ENCODE assay signal across 11 cellular contexts in the genomic region with DNA sequence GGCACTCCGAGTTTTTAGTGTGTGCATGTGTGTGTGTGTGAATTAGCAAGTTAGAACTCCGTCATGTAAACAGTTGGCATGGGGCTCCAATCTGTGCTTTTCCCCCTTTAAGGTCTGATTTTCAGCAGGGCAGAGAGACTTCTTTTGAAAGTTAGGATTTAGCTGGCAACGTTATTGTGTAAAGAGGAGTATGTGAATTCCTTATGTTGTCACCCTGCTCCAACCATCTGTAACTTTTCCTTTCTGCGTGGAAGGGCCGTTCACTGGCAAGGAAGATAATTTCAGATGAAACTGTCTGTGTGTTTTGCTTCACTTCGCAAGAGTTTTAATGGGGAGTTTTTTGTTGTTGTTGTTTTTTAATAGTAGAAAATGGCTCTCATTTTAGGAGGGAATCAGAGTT. TPM values are rescaled to one million over a fixed set of nuclear protein-coding genes. Genes with fewer than 3 reads are reported as not detected.
DNase-seq lines count a peak whose midpoint lies in the region; ATAC-seq, FAIRE-seq and TF ChIP-seq lines count a peak whose summit lies in the region.
"Had no signal": no experiment of that assay in that cellular context is flagged by ENCODE, and none has a peak within 500 bp of the region (broad histone marks: within the 10 kb centered on the region; RNA-seq: fewer than 3 reads in every experiment).

No MANE protein-coding gene starts in this region.

- no peaks in the 10 kb centered on the region for H3K9me3 ChIP-seq in breast epithelium
- H3K9me3 ChIP-seq in kidney (ENCODE audit: control insufficient read depth in 1 of 2, low read length in 2 of 2) = no peaks in the 10 kb centered on the region
- H3K9me3 ChIP-seq in gastrocnemius medialis = no peaks in the 10 kb centered on the region

- no peaks in the 10 kb centered on the region for H3K4me1 ChIP-seq in breast epithelium
- H3K4me1 ChIP-seq in kidney (ENCODE audit: control insufficient read depth in 1 of 2, insufficient read depth in 1 of 2, low read depth in 1 of 2, low read length in 2 of 2) = peaks cover 0 to 3% of the 10 kb centered on the region in 2 donors
- peaks cover 33 to 49% of the 10 kb centered on the region in 2 donors for H3K4me1 ChIP-seq in gastrocnemius medialis

- intact Hi-C loops in breast epithelium (cut with DNase I; ENCODE audit: low total_unique reads) (no loop called here), kidney (cut with DNase I) (no loop called here), gastrocnemius medialis (cut with DNase I; ENCODE audit: low total_unique reads) (loop anchor here (2.0 to 5.0 kb wide), 5 partner anchors 55 to 350 kb away; no protein-coding TSS in a partner anchor)

- H3K27me3 ChIP-seq in BJ (ENCODE audit: control insufficient read depth, insufficient read depth, low read length) = no peaks in the 10 kb centered on the region
- H3K27me3 ChIP-seq in breast epithelium = no peaks in the 10 kb centered on the region
- no peaks in the 10 kb centered on the region for H3K27me3 ChIP-seq in gastrocnemius medialis

- H3K4me3 ChIP-seq in BJ (ENCODE audit: low read depth, low read length) (peak overlapping the region; percentile 56), breast epithelium (peak overlapping the region; percentile 34 to 64 (median 44)), kidney (ENCODE audit: low read length in 2 of 2) (peak overlapping the region; percentile 60 to 66), gastrocnemius medialis (peak overlapping the region; percentile 56 to 69 (median 64))

- FAIRE-seq in kidney (lab: Jason Lieb, UNC) = no peak

- POLR2A ChIA-PET in BJ (lab: Charles Lee) = interaction anchor here (0.6 to 1.0 kb wide), 2 partner anchors 29 to 1001 kb away, joined by 4 read pairs; no protein-coding TSS in a partner anchor

- H3K27ac ChIP-seq in breast epithelium (peak overlapping the region in 1 of 2 donors; percentile 69), kidney (ENCODE audit: low read depth in 2 of 2, low read length in 2 of 2) (no peak overlapping the region), gastrocnemius medialis (peak overlapping the region; percentile 83 to 96 (median 90))
- H3K27ac ChIP-seq: C4-2B had no signal

- in situ Hi-C loops in gastrocnemius medialis (cut with MboI; ENCODE audit: low sequenced_read_pairs in 4 of 4) = no loop called here

- no peak for TF ChIP-seq POLR2A in breast epithelium (IDR thresholded peaks at IDR 0.05)
- no peak for TF ChIP-seq POLR2A in gastrocnemius medialis (IDR thresholded peaks at IDR 0.05)

- CTCF ChIA-PET in BJ (lab: Yijun Ruan, JAX) = interaction anchor here (1.3 to 1.9 kb wide), 3 partner anchors 15 to 497 kb away, joined by 4 to 5 read pairs (median 5); no protein-coding TSS in a partner anchor

- TF ChIP-seq CTCF in BJ (IDR thresholded peaks at IDR 0.05; ENCODE audit: insufficient read depth, low read depth, low read length) (no peak), breast epithelium (IDR thresholded peaks at IDR 0.05) (no peak), kidney (IDR thresholded peaks at IDR 0.05; ENCODE audit: borderline replicate concordance, extremely low read depth, insufficient read depth) (no peak), gastrocnemius medialis (IDR thresholded peaks at IDR 0.05 in 4 of 5, conservative IDR thresholded peaks at IDR 0.05 in 1 of 5) (no peak)

- ATAC-seq in gastrocnemius medialis (no peak), HG03280 (IDR thresholded peaks at IDR 0.05; ENCODE audit: unreplicated experiment) (no peak), HG03342 (IDR thresholded peaks at IDR 0.05; ENCODE audit: unreplicated experiment) (no peak), HG03108 (IDR thresholded peaks at IDR 0.05; ENCODE audit: unreplicated experiment) (no peak)

- no peaks in the 10 kb centered on the region for H3K36me3 ChIP-seq in BJ (ENCODE audit: control insufficient read depth, insufficient read depth, low read length)
- H3K36me3 ChIP-seq in breast epithelium = no peaks in the 10 kb centered on the region
- no peaks in the 10 kb centered on the region for H3K36me3 ChIP-seq in kidney (ENCODE audit: control insufficient read depth in 1 of 2, insufficient read depth in 2 of 2, low read length in 2 of 2)
- H3K36me3 ChIP-seq in gastrocnemius medialis = no peaks in the 10 kb centered on the region

- DNase-seq in BJ (ENCODE audit: low read depth) (no peak), breast epithelium (ENCODE audit: low spot score in 2 of 2) (no peak), kidney (no peak), gastrocnemius medialis (no peak)
- no peak for DNase-seq in stimulated activated CD4-positive, alpha-beta T cell treated with anti-CD3 and anti-CD28 coated beads, Interleukin-12 subunit alpha, Interleukin-12 subunit beta, amount 100 ng/mL, for 4 hours
- DNase-seq: activated CD8-positive, alpha-beta memory T cell treated with anti-CD3 and anti-CD28 coated beads, Interleukin-2, amount 50 U/mL, for 48 hours; central memory CD4-positive, alpha-beta T cell had no signal

- peak overlapping the region; percentile 39 to 41 for H3K9ac ChIP-seq in kidney (ENCODE audit: low read length in 2 of 2)

RNA-seq across cellular contexts. Expression of a gene that starts 0.3 kb away (rescaled TPM):
- 17.0 and 26.7 TPM in 2 replicates for polyA plus RNA-seq in BJ (2011; rRNA removed)
- polyA minus RNA-seq in BJ (2011; rRNA and poly(A)+ RNA removed) = 16.8 and 24.0 TPM in 2 replicates
- total RNA-seq in breast epithelium = 10 to 100 TPM in 1 of 3 donors, 1 to 10 TPM in 2; 3.1 to 15.4 (median 6.2) TPM
- 2.7 TPM for total RNA-seq in kidney
- 0.99 TPM for polyA plus RNA-seq in kidney (ENCODE audit: insufficient read depth, low read depth, low replicate concordance)
- total RNA-seq in gastrocnemius medialis = 10 to 100 TPM in 3 of 4 donors, 1 to 10 TPM in 1; 8.2 to 53.5 (median 35.8) TPM

Comparison
In these comparisons a context has a peak if more than half of its experiments do, and no peak if none do; other contexts are left out.
1. H3K27ac ChIP-seq: peak in gastrocnemius medialis (4 of 4); none in kidney (0 of 2).
2. Peak in every context shown above with its lines, with median percentiles within 50 percentile points of each other: H3K4me3 ChIP-seq.